In the genomic region with DNA sequence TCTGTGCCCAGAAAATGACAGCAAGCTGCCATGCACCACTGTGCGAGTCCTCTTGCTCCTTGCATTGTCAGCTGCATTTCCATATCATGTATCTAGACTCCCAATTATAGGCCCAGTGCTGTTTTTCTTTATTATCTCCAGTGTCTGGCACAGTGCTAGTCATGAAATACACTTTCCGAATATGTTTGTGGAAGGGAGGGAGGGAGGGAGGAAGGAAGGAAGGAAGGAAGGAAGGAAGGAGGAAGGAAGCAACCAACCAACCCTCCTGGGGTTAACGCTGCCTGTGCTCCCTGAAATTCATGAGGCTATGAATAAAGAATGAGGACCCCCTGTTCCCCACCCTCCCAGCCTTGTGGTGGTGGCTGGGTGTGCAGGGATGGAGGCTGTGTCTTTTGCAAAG, we compare ENCODE assay signal across 3 cellular contexts. TPM values are rescaled to one million over a fixed set of nuclear protein-coding genes. Genes with fewer than 3 reads are reported as not detected.
"Had no signal": no experiment of that assay in that cellular context is flagged by ENCODE, and none has a peak within 500 bp of the region (broad histone marks: within the 10 kb centered on the region; RNA-seq: fewer than 3 reads in every experiment).

No MANE protein-coding gene starts in this region.

RNA-seq across cellular contexts. Expression of gene TUBA3C, which starts 8.3 kb away (rescaled TPM):
- total RNA-seq: LHCN-M2, MCF 10A, NCI-H460 had no signal
